Comparison of ENCODE assay signal across 22 cellular contexts in genomic region chr14:28629328-28630004, GRCh38.
"Had no signal": no experiment of that assay in that cellular context is flagged by ENCODE, and none has a peak within 500 bp of the region (broad histone marks: within the 10 kb centered on the region; RNA-seq: fewer than 3 reads in every experiment).

No MANE protein-coding gene starts in this region.

- ATAC-seq: esophagus mucosa; heart left ventricle; mucosa of descending colon; naive thymus-derived CD8-positive, alpha-beta T cell; stimulated activated naive B cell treated with anti-CD40 and anti-IgM and Interleukin-4, amounts not matched to agents 10 μg/mL and 1 μg/mL and 100 μg/mL, for 72 hours; stimulated activated naive CD8-positive, alpha-beta T cell treated with anti-CD3 and anti-CD28 coated beads, Interleukin-15, amount 100 ng/mL, for 72 hours; upper lobe of right lung had no signal

- H3K4me1 ChIP-seq: heart left ventricle, sigmoid colon, testis, tibial nerve, upper lobe of right lung had no signal

- H3K27me3 ChIP-seq: heart left ventricle, sigmoid colon, testis, tibial nerve, upper lobe of right lung had no signal

- H3K36me3 ChIP-seq: heart left ventricle, sigmoid colon, tibial nerve, upper lobe of right lung had no signal

- H3K27ac Mint-ChIP-seq: endodermal cell; naive thymus-derived CD8-positive, alpha-beta T cell; stimulated activated naive B cell treated with anti-CD40 and anti-IgM and Interleukin-4, amounts not matched to agents 10 μg/mL and 1 μg/mL and 100 μg/mL, for 72 hours had no signal

- H3K4me3 ChIP-seq: coronary artery, heart left ventricle, mucosa of descending colon, sigmoid colon, skin epidermis, testis, tibial nerve, upper lobe of right lung had no signal

- H3K27me3 Mint-ChIP-seq: naive thymus-derived CD8-positive, alpha-beta T cell; stimulated activated naive B cell treated with anti-CD40 and anti-IgM and Interleukin-4, amounts not matched to agents 10 μg/mL and 1 μg/mL and 100 μg/mL, for 72 hours; stimulated activated naive CD8-positive, alpha-beta T cell treated with anti-CD3 and anti-CD28 coated beads, Interleukin-15, amount 100 ng/mL, for 72 hours had no signal

- H3K27ac ChIP-seq: coronary artery, heart left ventricle, sigmoid colon, skin epidermis, testis, tibial nerve, upper lobe of right lung had no signal

- H3K4me3 Mint-ChIP-seq: endodermal cell; naive thymus-derived CD8-positive, alpha-beta T cell; neural crest cell; stimulated activated naive B cell treated with anti-CD40 and anti-IgM and Interleukin-4, amounts not matched to agents 10 μg/mL and 1 μg/mL and 100 μg/mL, for 72 hours; stimulated activated naive CD8-positive, alpha-beta T cell treated with anti-CD3 and anti-CD28 coated beads, Interleukin-15, amount 100 ng/mL, for 72 hours had no signal

- H3K4me1 Mint-ChIP-seq: endodermal cell; naive thymus-derived CD8-positive, alpha-beta T cell; neural crest cell; stimulated activated naive B cell treated with anti-CD40 and anti-IgM and Interleukin-4, amounts not matched to agents 10 μg/mL and 1 μg/mL and 100 μg/mL, for 72 hours; stimulated activated naive CD8-positive, alpha-beta T cell treated with anti-CD3 and anti-CD28 coated beads, Interleukin-15, amount 100 ng/mL, for 72 hours had no signal

- H3K9me3 ChIP-seq: mucosa of descending colon, testis, upper lobe of right lung had no signal

- FAIRE-seq: endothelial cell of umbilical vein, islet of Langerhans had no signal

- H3K36me3 Mint-ChIP-seq: stimulated activated naive B cell treated with anti-CD40 and anti-IgM and Interleukin-4, amounts not matched to agents 10 μg/mL and 1 μg/mL and 100 μg/mL, for 72 hours had no signal

- DNase-seq: effector CD4-positive, alpha-beta T cell; endodermal cell; heart left ventricle; hippocampal formation; kidney glomerular epithelial cell; mucosa of descending colon; naive thymus-derived CD8-positive, alpha-beta T cell; posterior cingulate gyrus; sigmoid colon; stimulated activated CD4-positive, alpha-beta T cell treated with anti-CD3 and anti-CD28 coated beads, Interleukin-2, amount 100 ng/mL, for 24 hours; stimulated activated CD4-positive, alpha-beta T cell treated with anti-CD3 and anti-CD28 coated beads, Interleukin-4, amount 100 ng/mL, for 4 hours; stimulated activated naive B cell treated with anti-CD40 and anti-IgM and Interleukin-4, amounts not matched to agents 10 μg/mL and 1 μg/mL and 100 μg/mL, for 72 hours; stimulated activated naive CD8-positive, alpha-beta T cell treated with anti-CD3 and anti-CD28 coated beads, Interleukin-15, amount 100 ng/mL, for 72 hours; testis; upper lobe of right lung had no signal
